ENCODE assay signal across 6 cellular contexts in genomic region chr6:32189082-32189741, GRCh38. TPM values are rescaled to one million over a fixed set of nuclear protein-coding genes. Genes with fewer than 3 reads are reported as not detected.
DNase-seq lines count a peak whose midpoint lies in the region; ATAC-seq and TF ChIP-seq lines count a peak whose summit lies in the region.

No MANE protein-coding gene starts in this region.

- peak overlapping the region; percentile 19; the same call in 1 of the 2 replicates for H3K27ac ChIP-seq in GM23338 (ENCODE audit: low read depth)

- peak; percentile 14 for DNase-seq in GM23338 (ENCODE audit: low spot score)
- DNase-seq in ureter (ENCODE audit: low spot score) = no peak
- no peak for DNase-seq in D341Med (ENCODE audit: low spot score)

- peaks cover 44% of the 10 kb centered on the region for H3K4me1 ChIP-seq in GM23338 (ENCODE audit: insufficient read depth)

- H3K36me3 Mint-ChIP-seq in GM23338 (ENCODE audit: low read depth) (peaks cover 37% of the 10 kb centered on the region), brain (peaks cover 21% of the 10 kb centered on the region), nephron (ENCODE audit: low read depth) (peaks cover 24% of the 10 kb centered on the region)

- H3F3A ChIP-seq in GM23338 (replicated peaks; ENCODE audit: low read depth) = peaks cover 17% of the 10 kb centered on the region

- H3K36me3 ChIP-seq in GM23338 (ENCODE audit: insufficient read depth) = peaks cover 3% of the 10 kb centered on the region; the same call in 1 of the 2 replicates

- no peaks in the 10 kb centered on the region for H4K20me1 ChIP-seq in GM23338 (replicated peaks; ENCODE audit: insufficient read depth)

- peaks cover 12% of the 10 kb centered on the region for H3K79me2 ChIP-seq in GM23338 (replicated peaks; ENCODE audit: insufficient read depth)

- H3K4me3 ChIP-seq in GM23338 = peak overlapping the region; percentile 66

- H3K27me3 Mint-ChIP-seq in GM23338 (ENCODE audit: insufficient read depth, low read depth, poor library complexity) (peaks cover 27% of the 10 kb centered on the region), brain (peaks cover 12% of the 10 kb centered on the region), nephron (ENCODE audit: low read depth) (no peaks in the 10 kb centered on the region)

- TF ChIP-seq CTCF in GM23338 (conservative IDR thresholded peaks at IDR 0.05; ENCODE audit: low read depth in 2 of 2) (no peak), brain (conservative IDR thresholded peaks at IDR 0.05) (no peak), nephron (IDR thresholded peaks at IDR 0.05; ENCODE audit: unreplicated experiment in 3 of 3) (no peak)

- peak; percentile 2; the same call in 2 of the 3 replicates for ATAC-seq in GM23338
- ATAC-seq in GM18858 (IDR thresholded peaks at IDR 0.05; ENCODE audit: unreplicated experiment) = no peak

- H3K4me1 Mint-ChIP-seq in GM23338 (peaks cover 58% of the 10 kb centered on the region), brain (peaks cover 80% of the 10 kb centered on the region), nephron (peaks cover 63% of the 10 kb centered on the region)

- H3K27me3 ChIP-seq in GM23338 (ENCODE audit: insufficient read depth) = no peaks in the 10 kb centered on the region

- H3K27ac Mint-ChIP-seq in GM23338 (peak overlapping the region; percentile 95), brain (peak overlapping the region; percentile 95 to 99 (median 99)), nephron (peak overlapping the region; percentile 99 to 100 (median 99))

- H2AFZ ChIP-seq in GM23338 = no peak overlapping the region

- H3K9me3 Mint-ChIP-seq in GM23338 = no peaks in the 10 kb centered on the region; the same call in 2 of the 3 replicates
- no peaks in the 10 kb centered on the region for H3K9me3 Mint-ChIP-seq in brain
- no peaks in the 10 kb centered on the region for H3K9me3 Mint-ChIP-seq in nephron

- H3K9me2 ChIP-seq in GM23338 (ENCODE audit: insufficient read depth) = no peaks in the 10 kb centered on the region

- peak overlapping the region; percentile 89 for H3K4me2 ChIP-seq in GM23338

- H3K4me3 Mint-ChIP-seq in GM23338 (peak overlapping the region; percentile 89), brain (peak overlapping the region; percentile 87 to 96 (median 94)), nephron (peak overlapping the region; percentile 97 to 99 (median 98))

TF ChIP-seq in GM23338, 12 proteins besides CTCF, POLR2A, EP300 and RAD21 (continues in another document):
- TF ChIP-seq REST (IDR thresholded peaks at IDR 0.05; ENCODE audit: unreplicated experiment) (no peak), POLR2AphosphoS5 (IDR thresholded peaks at IDR 0.05; ENCODE audit: low read depth) (no peak), JUNB (IDR thresholded peaks at IDR 0.05; ENCODE audit: unreplicated experiment) (no peak), ZNF114 (CRISPR knock-in tag; IDR thresholded peaks at IDR 0.05) (no peak), EZH2phosphoT487 (IDR thresholded peaks at IDR 0.05; ENCODE audit: unreplicated experiment) (no peak), EZH2 (IDR thresholded peaks at IDR 0.05; ENCODE audit: low read depth, unreplicated experiment) (no peak), ETS1 (IDR thresholded peaks at IDR 0.05) (no peak), STAT1 (IDR thresholded peaks at IDR 0.05; ENCODE audit: unreplicated experiment) (no peak), ZNF331 (CRISPR knock-in tag; IDR thresholded peaks at IDR 0.05; ENCODE audit: low read depth) (no peak), CREB1 (CRISPR knock-in tag; IDR thresholded peaks at IDR 0.05; ENCODE audit: low read depth) (no peak), NANOG (IDR thresholded peaks at IDR 0.05; ENCODE audit: borderline replicate concordance) (no peak)

RNA-seq across cellular contexts. Expression of gene PBX2, which starts 0.8 kb away (rescaled TPM):
- 89.4 and 111 TPM in 2 replicates for total RNA-seq in GM23338 (2014; rRNA removed; shearing (Covaris generic))
- polyA plus RNA-seq in GM23338 (2016; fragmentation: Nextera tagmentation; extraction: Ambion mirVana) = 7.2 and 8.5 TPM in 2 replicates
- polyA plus RNA-seq in brain (ENCODE audit: insufficient read depth, low read depth, low replicate concordance) = 44.9 TPM
- total RNA-seq in ureter = 103 TPM

RNA-seq across cellular contexts. Expression of gene GPSM3, which starts 3.2 kb away (rescaled TPM):
- 4.7 and 7.8 TPM in 2 replicates for total RNA-seq in GM23338 (2014; rRNA removed; shearing (Covaris generic))
- polyA plus RNA-seq in GM23338 (2016; fragmentation: Nextera tagmentation; extraction: Ambion mirVana) (5.5 and 5.9 TPM in 2 replicates), brain (ENCODE audit: insufficient read depth, low read depth, low replicate concordance) (7.3 TPM)
- 33.9 TPM for total RNA-seq in ureter

RNA-seq across cellular contexts. Expression of gene AGER, which starts 5.2 kb away (rescaled TPM):
- 2.0 and 2.3 TPM in 2 replicates for total RNA-seq in GM23338 (2014; rRNA removed; shearing (Covaris generic))
- polyA plus RNA-seq in GM23338 (2016; fragmentation: Nextera tagmentation; extraction: Ambion mirVana) = 3.4 and 5.0 TPM in 2 replicates
- polyA plus RNA-seq in brain (ENCODE audit: insufficient read depth, low read depth, low replicate concordance) = 2.1 TPM
- total RNA-seq in ureter = 16.9 TPM

RNA-seq across cellular contexts. Expression of gene RNF5, which starts 11.0 kb away (rescaled TPM):
- 119 and 127 TPM in 2 replicates for total RNA-seq in GM23338 (2014; rRNA removed; shearing (Covaris generic))
- polyA plus RNA-seq in GM23338 (2016; fragmentation: Nextera tagmentation; extraction: Ambion mirVana) (164 and 173 TPM in 2 replicates), brain (ENCODE audit: insufficient read depth, low read depth, low replicate concordance) (231 TPM)
- 44.4 TPM for total RNA-seq in ureter

RNA-seq across cellular contexts. Expression of gene AGPAT1, which starts 13.3 kb away (rescaled TPM):
- 58.8 and 82.1 TPM in 2 replicates for total RNA-seq in GM23338 (2014; rRNA removed; shearing (Covaris generic))
- polyA plus RNA-seq in GM23338 (2016; fragmentation: Nextera tagmentation; extraction: Ambion mirVana) (39.5 and 39.8 TPM in 2 replicates), brain (ENCODE audit: insufficient read depth, low read depth, low replicate concordance) (199 TPM)
- 65.0 TPM for total RNA-seq in ureter
